ENCODE assay signal across 1 cellular context in the genomic region with DNA sequence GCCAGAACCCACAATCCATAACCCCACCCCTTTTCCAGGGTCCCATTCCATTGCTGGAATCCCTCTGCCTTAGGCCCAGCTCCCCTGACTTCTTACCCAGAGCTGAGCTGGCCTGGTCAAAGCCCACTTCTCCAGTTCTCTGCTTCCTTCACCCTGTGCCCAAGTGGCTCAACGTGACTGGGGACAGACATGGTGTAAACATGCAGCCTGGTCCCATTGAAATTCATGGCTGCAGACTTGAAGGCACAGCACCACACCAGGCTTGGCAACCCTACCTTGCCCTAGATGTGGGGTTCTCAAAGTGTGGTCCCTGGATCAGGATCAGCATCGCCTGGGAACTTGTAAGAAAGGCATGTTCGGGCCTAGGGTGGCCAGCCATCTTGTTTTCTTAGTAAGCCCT.
TF ChIP-seq lines count a peak whose summit lies in the region.

No MANE protein-coding gene starts in this region.

TF ChIP-seq in H1, 55 proteins besides CTCF, POLR2A, EP300 and RAD21:
- no peak for TF ChIP-seq BRCA1 (IDR thresholded peaks at IDR 0.05; ENCODE audit: low read depth, low read length)
- TF ChIP-seq SIRT6 (IDR thresholded peaks at IDR 0.05; ENCODE audit: low read length): no peak
- TF ChIP-seq GABPA (IDR thresholded peaks at IDR 0.05; ENCODE audit: borderline replicate concordance, insufficient read depth, low read length): no peak
- TF ChIP-seq, protein P1, sequence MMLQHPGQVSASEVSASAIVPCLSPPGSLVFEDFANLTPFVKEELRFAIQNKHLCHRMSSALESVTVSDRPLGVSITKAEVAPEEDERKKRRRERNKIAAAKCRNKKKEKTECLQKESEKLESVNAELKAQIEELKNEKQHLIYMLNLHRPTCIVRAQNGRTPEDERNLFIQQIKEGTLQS (IDR thresholded peaks at IDR 0.05; ENCODE audit: insufficient read depth, low read depth, low read length): no peak
- TF ChIP-seq POU5F1 (IDR thresholded peaks at IDR 0.05; ENCODE audit: low read depth, low read length): no peak
- TF ChIP-seq CTBP2 (IDR thresholded peaks at IDR 0.05; ENCODE audit: borderline replicate concordance, insufficient read depth, insufficient read length, low read length): no peak
- TF ChIP-seq RXRA (IDR thresholded peaks at IDR 0.05; ENCODE audit: insufficient read depth, low read depth, low read length): no peak
- no peak for TF ChIP-seq SP4 (IDR thresholded peaks at IDR 0.05; ENCODE audit: low read length)
TF ChIP-seq in H1: peak in this region for 0.
